In the genomic region with DNA sequence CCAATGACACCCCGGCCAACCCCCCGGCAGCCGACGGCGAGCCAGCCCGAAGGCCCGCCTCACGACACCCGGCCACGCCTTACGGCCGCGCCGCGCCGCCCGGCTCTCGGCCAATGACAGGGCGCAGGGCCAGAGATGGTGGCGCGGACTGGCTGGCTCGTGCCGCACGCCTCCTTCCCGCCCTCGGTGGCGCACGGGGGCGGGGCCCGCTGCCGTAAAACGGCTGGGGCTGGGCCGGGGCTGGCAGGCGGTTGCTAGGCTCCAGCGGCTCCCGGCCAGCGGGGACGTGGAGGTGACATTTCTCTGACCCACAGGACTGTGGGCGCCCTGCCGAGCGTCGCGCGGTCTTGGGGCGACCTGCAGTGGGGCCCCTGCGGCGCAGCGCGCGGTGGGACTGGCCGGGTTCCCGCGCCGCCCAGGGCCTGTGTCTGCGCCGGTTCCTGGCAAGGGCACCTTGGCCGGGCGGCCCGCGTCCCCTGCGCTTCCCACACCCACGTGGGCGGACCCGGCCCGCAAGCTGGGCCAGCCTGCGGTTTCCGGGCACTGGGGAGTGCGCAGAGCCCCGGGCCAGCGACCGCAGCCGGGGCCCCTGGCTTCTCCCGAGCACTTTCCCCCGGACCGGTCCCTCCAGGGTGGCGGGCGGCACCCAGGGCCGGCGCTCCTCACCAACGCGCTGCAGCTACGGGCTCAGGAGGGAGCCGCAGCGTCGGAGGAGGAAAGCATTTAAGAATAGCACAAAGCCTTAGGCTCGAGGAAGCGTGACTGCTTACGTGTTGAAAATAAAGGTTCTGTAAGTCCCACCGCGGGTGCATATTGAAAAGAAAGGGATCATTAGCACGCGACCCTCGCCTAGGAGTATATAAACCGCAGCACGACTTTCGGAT, we compare ENCODE assay signal across 8 cellular contexts. TPM values are rescaled to one million over a fixed set of nuclear protein-coding genes. Genes with fewer than 3 reads are reported as not detected.
DNase-seq lines count a peak whose midpoint lies in the region; ATAC-seq and TF ChIP-seq lines count a peak whose summit lies in the region.

MPC1 (minus strand) TSS at position 8 of the 884 bp plus-strand sequence. CDS start 64 bp downstream, outside the sequence.

- peak within 1 kb of the TSS; percentile 96 for H3K9ac ChIP-seq in rectal smooth muscle tissue (ENCODE audit: low read length)

- in situ Hi-C loops in astrocyte of the cerebellum (cut with HindIII; ENCODE audit: low sequenced_read_pairs), result no loop called here

- H3K4me3 ChIP-seq in astrocyte of the cerebellum (ENCODE audit: low read depth, low read length) (peak within 1 kb of the TSS; percentile 76), rectal smooth muscle tissue (ENCODE audit: low read length) (peak within 1 kb of the TSS; percentile 99), vagina (peak within 1 kb of the TSS; percentile 91 to 95)

- TF ChIP-seq CTCF in astrocyte of the cerebellum (IDR thresholded peaks at IDR 0.05; ENCODE audit: low read depth, low read length, missing control alignments) (no peak), vagina (IDR thresholded peaks at IDR 0.05) (no peak)

- no peaks in the 10 kb centered on the region for H3K36me3 ChIP-seq in rectal smooth muscle tissue (ENCODE audit: control insufficient read depth, insufficient read depth, low read length)
- H3K36me3 ChIP-seq in vagina, result no peaks in the 10 kb centered on the region

- intact Hi-C loops in vagina (cut with DNase I), result loop anchor here (5.0 to 10.0 kb wide), 2 partner anchors 48 to 244 kb away; partner anchors contain the start of gene RPS6KA2

- H3K27me3 ChIP-seq in rectal smooth muscle tissue (ENCODE audit: control insufficient read depth, insufficient read depth, low read length), result no peaks in the 10 kb centered on the region
- H3K27me3 ChIP-seq in vagina, result no peaks in the 10 kb centered on the region

- peak within 1 kb of the TSS; percentile 91 for H3K27ac ChIP-seq in rectal smooth muscle tissue (ENCODE audit: low read depth, low read length)
- H3K27ac ChIP-seq in vagina, result peak within 1 kb of the TSS; percentile 89

- H3K4me1 ChIP-seq in rectal smooth muscle tissue (ENCODE audit: control insufficient read depth, insufficient read depth, low read length) (peaks cover 6% of the 10 kb centered on the region), vagina (peaks cover 18% of the 10 kb centered on the region)

- DNase-seq in NCI-H2081 (lab: John Stamatoyannopoulos, UW), result peak; percentile 88 to 94
- DNase-seq in T-helper 9 cell, result peak; percentile 88
- peak; percentile 83 for DNase-seq in astrocyte of the cerebellum (ENCODE audit: low read depth)
- peak; percentile 97 for DNase-seq in hepatic stellate cell (ENCODE audit: low spot score)
- peak in 1 of 2 donors; percentile 96 for DNase-seq in vagina (ENCODE audit: extremely low spot score in 2 of 2)

- ATAC-seq in GM18517 (IDR thresholded peaks at IDR 0.05; ENCODE audit: unreplicated experiment) (peak; percentile 85), HG03039 (IDR thresholded peaks at IDR 0.05; ENCODE audit: unreplicated experiment) (peak; percentile 85)

- no peaks in the 10 kb centered on the region for H3K9me3 ChIP-seq in vagina

- TF ChIP-seq POLR2A in vagina (IDR thresholded peaks at IDR 0.05), result no peak

RNA-seq across cellular contexts. Expression of gene MPC1, which starts in this region (rescaled TPM):
- total RNA-seq in vagina, result 44.0 TPM
